Comparison of ENCODE assay signal across 33 cellular contexts in the genomic region with DNA sequence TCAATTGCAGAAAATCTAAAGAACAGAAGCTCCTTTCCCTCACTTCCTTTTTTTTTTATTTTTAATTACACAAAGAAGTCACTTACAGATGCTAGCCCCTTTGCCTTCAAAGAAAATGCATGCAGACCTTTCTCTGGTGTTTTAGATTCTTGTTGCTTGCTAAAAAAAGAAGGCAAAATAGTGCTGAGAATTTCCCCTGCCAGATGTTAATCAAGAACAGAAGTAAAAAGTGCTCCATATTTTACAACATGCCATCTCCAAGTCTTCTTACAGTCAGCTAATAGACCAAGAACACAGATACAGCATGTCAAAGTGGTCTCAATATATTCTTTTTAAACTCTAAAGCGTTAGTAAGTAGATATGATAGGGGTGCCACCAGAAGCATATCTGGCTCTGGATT.
"Had no signal": no experiment of that assay in that cellular context is flagged by ENCODE, and none has a peak within 500 bp of the region (broad histone marks: within the 10 kb centered on the region; RNA-seq: fewer than 3 reads in every experiment).

No MANE protein-coding gene starts in this region.

- ATAC-seq: activated naive CD4-positive, alpha-beta T cell treated with anti-CD3 and anti-CD28 coated beads, Interleukin-2, amount 50 U/mL, for 72 hours; activated T-cell treated with anti-CD3 and anti-CD28 coated beads, Interleukin-2, amount 50 U/mL, for 4 hours; Panc1 had no signal

- DNase-seq: activated B cell treated with CpG ODN at 0.5 μM for 24 hours; activated CD4-positive, alpha-beta memory T cell treated with anti-CD3 and anti-CD28 coated beads for 36 hours; activated CD4-positive, alpha-beta T cell treated with anti-CD3 and anti-CD28 coated beads for 4 hours; activated CD4-positive, alpha-beta T cell treated with anti-CD3 and anti-CD28 coated beads, Interleukin-2, amount 50 U/mL, for 1 hour; activated CD4-positive, CD25-positive, alpha-beta regulatory T cell treated with anti-CD3 and anti-CD28 coated beads, Interleukin-2, amount 50 U/mL, for 72 hours; activated CD8-positive, alpha-beta memory T cell treated with anti-CD3 and anti-CD28 coated beads, Interleukin-2, amount 50 U/mL, for 4 hours; activated gamma-delta T cell treated with Interleukin-2 at 50 U/mL for 16 hours; activated naive CD4-positive, alpha-beta T cell treated with anti-CD3 and anti-CD28 coated beads for 36 hours; activated T-cell treated with anti-CD3 and anti-CD28 coated beads for 4 hours; activated T-cell treated with anti-CD3 and anti-CD28 coated beads, Interleukin-2, amount 50 U/mL, for 4 hours; anterior cingulate cortex; caudate nucleus; cerebellar nuclear complex; Kasumi-1; KG1; MG63; NCI-H1048; NCI-H1105 treated with DMSO at 0.1 percent for 48 hours; NCI-H1436; NCI-H1694; NCI-H2029 treated with DMSO at 0.1 percent for 48 hours; NCI-H2107; NCI-H226; NCI-H524 treated with DMSO at 0.1 percent for 48 hours; SHP77 treated with DMSO at 0.1 percent for 48 hours; SW 1271; T-helper 1 cell; T-helper 2 cell; T-helper 9 cell had no signal

- H3K4me3 ChIP-seq: MG63, SJSA1 had no signal

- H3K4me1 ChIP-seq: SJSA1 had no signal

- H3K36me3 ChIP-seq: MG63, SJSA1 had no signal

- H3K27me3 ChIP-seq: MG63, SJSA1 had no signal

- H3K9me3 ChIP-seq: SJSA1 had no signal

- H3K27ac ChIP-seq: SJSA1, VCaP had no signal
